17 cellular contexts compared by ENCODE assay signal in genomic region chr4:40240040-40240653, GRCh38. TPM values are rescaled to one million over a fixed set of nuclear protein-coding genes. Genes with fewer than 3 reads are reported as not detected.
DNase-seq lines count a peak whose midpoint lies in the region; ATAC-seq and TF ChIP-seq lines count a peak whose summit lies in the region.
"Had no signal": no experiment of that assay in that cellular context is flagged by ENCODE, and none has a peak within 500 bp of the region (broad histone marks: within the 10 kb centered on the region; RNA-seq: fewer than 3 reads in every experiment).

No MANE protein-coding gene starts in this region.

- WGBS in esophagus muscularis mucosa = 82% methylated on average over 4 of the region's 4 CpGs

- no peaks in the 10 kb centered on the region for H3K9me3 Mint-ChIP-seq in T-helper 1 cell treated with Interleukin-12 subunit alpha and Interleukin-12 subunit beta and Interleukin-4 antibody, amounts not matched to agents 30 μg/mL and 1 μg/mL, for 36 hours
- H3K9me3 Mint-ChIP-seq in activated CD8-positive, alpha-beta T cell treated with anti-CD3 and anti-CD28 coated beads, Interleukin-2, amount 10 ng/mL, durations not matched to agents 7 days and 5 days (ENCODE audit: insufficient read depth) = no peaks in the 10 kb centered on the region
- H3K9me3 Mint-ChIP-seq in immature natural killer cell = no peaks in the 10 kb centered on the region
- H3K9me3 Mint-ChIP-seq: H9 had no signal

- CTCF ChIA-PET in activated CD8-positive, alpha-beta T cell treated with anti-CD3 and anti-CD28 coated beads, Interleukin-2, amount 10 ng/mL, durations not matched to agents 7 days and 5 days (lab: Charles Lee) = interaction anchor here (0.7 to 4.9 kb wide), 9 partner anchors 9 to 183 kb away, joined by 3 to 37 read pairs (median 6); partner anchors contain the start of gene N4BP2

- peaks cover 57% of the 10 kb centered on the region for H3K36me3 Mint-ChIP-seq in T-helper 1 cell treated with Interleukin-12 subunit alpha and Interleukin-12 subunit beta and Interleukin-4 antibody, amounts not matched to agents 30 μg/mL and 1 μg/mL, for 36 hours (ENCODE audit: low read depth)
- H3K36me3 Mint-ChIP-seq in activated CD8-positive, alpha-beta T cell treated with anti-CD3 and anti-CD28 coated beads, Interleukin-2, amount 10 ng/mL, durations not matched to agents 7 days and 5 days (ENCODE audit: low read depth) = peaks cover 90% of the 10 kb centered on the region
- H3K36me3 Mint-ChIP-seq in immature natural killer cell = peaks cover 18 to 35% (median 22%) of the 10 kb centered on the region in 3 donors

- intact Hi-C loops in esophagus muscularis mucosa (cut with DNase I) = no loop called here

- no peak for TF ChIP-seq CTCF in HL-60 (IDR thresholded peaks at IDR 0.05; ENCODE audit: insufficient read depth, low read length)
- no peak for TF ChIP-seq CTCF in esophagus muscularis mucosa (IDR thresholded peaks at IDR 0.05)

- peaks cover 79% of the 10 kb centered on the region for H3K4me1 Mint-ChIP-seq in T-helper 1 cell treated with Interleukin-12 subunit alpha and Interleukin-12 subunit beta and Interleukin-4 antibody, amounts not matched to agents 30 μg/mL and 1 μg/mL, for 36 hours (ENCODE audit: low read depth)
- H3K4me1 Mint-ChIP-seq in activated CD8-positive, alpha-beta T cell treated with anti-CD3 and anti-CD28 coated beads, Interleukin-2, amount 10 ng/mL, durations not matched to agents 7 days and 5 days (ENCODE audit: low read depth) = peaks cover 87% of the 10 kb centered on the region
- peaks cover 85 to 95% of the 10 kb centered on the region in 2 donors for H3K4me1 Mint-ChIP-seq in immature natural killer cell

- POLR2A ChIA-PET in activated CD8-positive, alpha-beta T cell treated with anti-CD3 and anti-CD28 coated beads, Interleukin-2, amount 10 ng/mL, durations not matched to agents 7 days and 5 days (lab: Charles Lee) = interaction anchor here (0.6 to 4.3 kb wide), 12 partner anchors 9 to 80 kb away, joined by 3 to 12 read pairs (median 4); partner anchors contain the start of gene RHOH

- H3K4me1 ChIP-seq in esophagus muscularis mucosa = no peaks in the 10 kb centered on the region
- H3K4me1 ChIP-seq: Caco-2, foreskin keratinocyte, parathyroid adenoma, thyroid gland had no signal

- no peaks in the 10 kb centered on the region for H3K36me3 ChIP-seq in esophagus muscularis mucosa
- H3K36me3 ChIP-seq: thyroid gland had no signal

- TF ChIP-seq EP300 in esophagus muscularis mucosa (IDR thresholded peaks at IDR 0.05) = no peak

- peak overlapping the region; percentile 74 for H3K27ac ChIP-seq in HL-60 (replicated peaks)
- no peak overlapping the region for H3K27ac ChIP-seq in esophagus muscularis mucosa (replicated peaks in 1 of 4)
- H3K27ac ChIP-seq: foreskin keratinocyte, parathyroid adenoma, PC-9, thyroid gland had no signal

- TF ChIP-seq POLR2A in esophagus muscularis mucosa (IDR thresholded peaks at IDR 0.05; ENCODE audit: low read depth) = no peak

- H3K27ac Mint-ChIP-seq in T-helper 1 cell treated with Interleukin-12 subunit alpha and Interleukin-12 subunit beta and Interleukin-4 antibody, amounts not matched to agents 30 μg/mL and 1 μg/mL, for 36 hours = peak overlapping the region; percentile 97
- peak overlapping the region; percentile 96 for H3K27ac Mint-ChIP-seq in activated CD8-positive, alpha-beta T cell treated with anti-CD3 and anti-CD28 coated beads, Interleukin-2, amount 10 ng/mL, durations not matched to agents 7 days and 5 days
- H3K27ac Mint-ChIP-seq in immature natural killer cell = peak overlapping the region in 5 of 6 donors; percentile 33 to 97 (median 76)

- ATAC-seq in activated CD8-positive, alpha-beta T cell treated with anti-CD3 and anti-CD28 coated beads, Interleukin-2, amount 10 ng/mL, durations not matched to agents 7 days and 5 days = no peak
- no peak for ATAC-seq in GM21526 (IDR thresholded peaks at IDR 0.05; ENCODE audit: low FRiP score, unreplicated experiment)
- ATAC-seq: foreskin keratinocyte had no signal

- DNase-seq in T-helper 1 cell = no peak
- DNase-seq in HL-60 (ENCODE audit: low read depth in 1 of 2, low spot score in 1 of 2) = no peak
- DNase-seq in activated CD8-positive, alpha-beta T cell treated with anti-CD3 and anti-CD28 coated beads, Interleukin-2, amount 10 ng/mL, durations not matched to agents 7 days and 5 days = no peak
- DNase-seq in immature natural killer cell = no peak
- DNase-seq in esophagus muscularis mucosa (ENCODE audit: extremely low spot score) = no peak
- DNase-seq in effector CD4-positive, alpha-beta T cell = no peak
- DNase-seq: Caco-2, foreskin keratinocyte, H9, NCI-H1105 treated with DMSO at 0.1 percent for 48 hours, NCI-H446, PC-9, thyroid gland had no signal

- H3K27me3 Mint-ChIP-seq in T-helper 1 cell treated with Interleukin-12 subunit alpha and Interleukin-12 subunit beta and Interleukin-4 antibody, amounts not matched to agents 30 μg/mL and 1 μg/mL, for 36 hours (ENCODE audit: low read depth) = no peaks in the 10 kb centered on the region
- H3K27me3 Mint-ChIP-seq in activated CD8-positive, alpha-beta T cell treated with anti-CD3 and anti-CD28 coated beads, Interleukin-2, amount 10 ng/mL, durations not matched to agents 7 days and 5 days (ENCODE audit: low read depth) = no peaks in the 10 kb centered on the region
- H3K27me3 Mint-ChIP-seq in immature natural killer cell (ENCODE audit: low read depth in 3 of 3) = peaks cover 2 to 11% (median 7%) of the 10 kb centered on the region in 3 donors

- no peaks in the 10 kb centered on the region for H3K27me3 ChIP-seq in HL-60 (ENCODE audit: insufficient read depth, poor library complexity, severe bottlenecking)
- H3K27me3 ChIP-seq in esophagus muscularis mucosa = no peaks in the 10 kb centered on the region
- H3K27me3 ChIP-seq: foreskin keratinocyte, thyroid gland had no signal

- H3K9me3 ChIP-seq in esophagus muscularis mucosa = no peaks in the 10 kb centered on the region
- H3K9me3 ChIP-seq: Caco-2, thyroid gland had no signal

- peak overlapping the region; percentile 54 for H3K4me3 Mint-ChIP-seq in T-helper 1 cell treated with Interleukin-12 subunit alpha and Interleukin-12 subunit beta and Interleukin-4 antibody, amounts not matched to agents 30 μg/mL and 1 μg/mL, for 36 hours
- H3K4me3 Mint-ChIP-seq in activated CD8-positive, alpha-beta T cell treated with anti-CD3 and anti-CD28 coated beads, Interleukin-2, amount 10 ng/mL, durations not matched to agents 7 days and 5 days = peak overlapping the region; percentile 71
- peak overlapping the region in 2 of 5 donors; percentile 2 to 72 for H3K4me3 Mint-ChIP-seq in immature natural killer cell
- H3K4me3 Mint-ChIP-seq: H9 had no signal

- H3K4me3 ChIP-seq in HL-60 (replicated peaks; ENCODE audit: insufficient read depth, low read length) (no peak overlapping the region), esophagus muscularis mucosa (no peak overlapping the region)
- H3K4me3 ChIP-seq: PC-9, thyroid gland had no signal

RNA-seq across cellular contexts. Expression of gene RHOH, which starts 43.3 kb away (rescaled TPM):
- total RNA-seq in activated CD8-positive, alpha-beta T cell treated with anti-CD3 and anti-CD28 coated beads, Interleukin-2, amount 10 ng/mL, durations not matched to agents 7 days and 5 days = 100 to 1,000 TPM; 147 to 159 TPM
- 10 to 100 TPM; 82.0 to 97.6 (median 97.3) TPM for polyA plus RNA-seq in immature natural killer cell
- 1 to 10 TPM in 3 of 4 donors, under 1 TPM in 1; 0.13 to 3.6 (median 2.7) TPM for total RNA-seq in esophagus muscularis mucosa
- total RNA-seq: A172, Caco-2, foreskin keratinocyte, PC-9 had no signal
- polyA plus RNA-seq: foreskin keratinocyte had no signal

Comparison
In these comparisons a context has a peak if more than half of its experiments do, and no peak if none do; other contexts are left out.
1. RNA of gene RHOH, which starts 43.3 kb away (total RNA-seq): 147 to 159 TPM in activated CD8-positive, alpha-beta T cell treated with anti-CD3 and anti-CD28 coated beads, Interleukin-2, amount 10 ng/mL, durations not matched to agents 7 days and 5 days; 0.13 to 3.6 TPM in esophagus muscularis mucosa; every median in the first group is over 10 times any median in the second.
2. Peak in every context shown above with its lines, with median percentiles within 50 percentile points of each other: H3K27ac Mint-ChIP-seq.